19 cellular contexts compared by ENCODE assay signal in genomic region chr1:98921817-98922216, GRCh38.
"Had no signal": no experiment of that assay in that cellular context is flagged by ENCODE, and none has a peak within 500 bp of the region (broad histone marks: within the 10 kb centered on the region; RNA-seq: fewer than 3 reads in every experiment).

No MANE protein-coding gene starts in this region.

- H3K4me3 ChIP-seq: colonic mucosa, dorsolateral prefrontal cortex, left lung, neural progenitor cell, stomach, suprapubic skin, tibial nerve had no signal

- ATAC-seq: effector memory CD8-positive, alpha-beta T cell; left lung; naive thymus-derived CD8-positive, alpha-beta T cell; sciatic nerve; stimulated activated effector memory CD8-positive, alpha-beta T cell treated with anti-CD3 and anti-CD28 coated beads, Interleukin-12 subunit alpha, Interleukin-12 subunit beta, amount 100 ng/mL, for 72 hours had no signal

- H2AFZ ChIP-seq: neural progenitor cell had no signal

- H3K27ac ChIP-seq: colonic mucosa, dorsolateral prefrontal cortex, left lung, neural progenitor cell, stomach, suprapubic skin, tibial nerve had no signal

- H3K36me3 ChIP-seq: colonic mucosa, left lung, neural progenitor cell, stomach, suprapubic skin, tibial nerve had no signal

- H3K9ac ChIP-seq: neural progenitor cell had no signal

- FAIRE-seq: astrocyte, small intestine had no signal

- DNase-seq: activated CD4-positive, alpha-beta T cell treated with anti-CD3 and anti-CD28 coated beads for 1 hour; activated naive CD4-positive, alpha-beta T cell treated with Interleukin-2 at 50 U/mL for 16 hours; activated naive CD8-positive, alpha-beta T cell treated with anti-CD3 and anti-CD28 coated beads for 36 hours; activated T-cell treated with anti-CD3 and anti-CD28 coated beads, Interleukin-2, amount 50 U/mL, for 1 hour; colonic mucosa; dorsolateral prefrontal cortex; effector memory CD8-positive, alpha-beta T cell; kidney glomerular epithelial cell; left lung; naive thymus-derived CD8-positive, alpha-beta T cell; small intestine; stimulated activated CD4-positive, alpha-beta T cell treated with anti-CD3 and anti-CD28 coated beads, Interleukin-2, amount 100 ng/mL, for 24 hours; stomach had no signal

- H3K4me1 ChIP-seq: colonic mucosa, left lung, neural progenitor cell, stomach, suprapubic skin, tibial nerve had no signal

- H3K4me2 ChIP-seq: neural progenitor cell had no signal

- H3K9me3 ChIP-seq: colonic mucosa, left lung, stomach, suprapubic skin, tibial nerve had no signal

- H3K27me3 ChIP-seq: colonic mucosa, dorsolateral prefrontal cortex, left lung, neural progenitor cell, stomach, suprapubic skin, tibial nerve had no signal
